In genomic region chrX:153384973-153385372, GRCh38 we compare ENCODE assay signal across 20 cellular contexts. TPM values are rescaled to one million over a fixed set of nuclear protein-coding genes. Genes with fewer than 3 reads are reported as not detected.
"Had no signal": no experiment of that assay in that cellular context is flagged by ENCODE, and none has a peak within 500 bp of the region (broad histone marks: within the 10 kb centered on the region; RNA-seq: fewer than 3 reads in every experiment).

No MANE protein-coding gene starts in this region.

RNA-seq across cellular contexts. Expression of gene PNMA6E, which starts 16.2 kb away (rescaled TPM):
- total RNA-seq: activated naive CD4-positive, alpha-beta T cell treated with anti-CD3 and anti-CD28 coated beads for 36 hours; activated naive CD4-positive, alpha-beta T cell treated with anti-CD3 and anti-CD28 coated beads, Interleukin-2, amount 50 U/mL, for 72 hours; activated naive CD8-positive, alpha-beta T cell treated with anti-CD3 and anti-CD28 coated beads for 36 hours; activated naive CD8-positive, alpha-beta T cell treated with anti-CD3 and anti-CD28 coated beads, Interleukin-2, amount 10 ng/mL, durations not matched to agents 7 days and 5 days; activated T-cell treated with anti-CD3 and anti-CD28 coated beads, Interleukin-2, amount 50 U/mL, for 4 hours; activated T-cell treated with anti-CD3 and anti-CD28 coated beads, Interleukin-2, amount 50 U/mL, for 72 hours; activated T-helper 1 cell treated with anti-CD3 and anti-CD28 coated beads, Interleukin-12 subunit alpha, Interleukin-12 subunit beta, Interleukin-2, Interleukin-4 antibody, amounts not matched to agents 30 ng/mL and 10 ng/mL and 1 ng/mL, durations not matched to agents 14 hours and 24 hours and 36 hours; activated T-helper 17 cell treated with anti-CD3 and anti-CD28 coated beads, Interleukin-2, amount 50 U/mL, for 72 hours; activated T-helper 2 cell treated with anti-CD3 and anti-CD28 coated beads, Interferon-gamma antibody, Interleukin-2, Interleukin-4, amounts not matched to agents 10 μg/mL and 5 μg/mL and 100 μg/mL, durations not matched to agents 14 hours and 24 hours and 36 hours; aorta; ascending aorta; astrocyte; body of pancreas; breast epithelium; bronchial epithelial cell; cardiac septum; cerebellum; chondrocyte had no signal
- polyA plus RNA-seq: adipose tissue, aorta, cardiac muscle cell had no signal

RNA-seq across cellular contexts. Expression of gene ZFP92, which starts 26.3 kb away (rescaled TPM):
- polyA plus RNA-seq: cardiac muscle cell had no signal
